In the genomic region with DNA sequence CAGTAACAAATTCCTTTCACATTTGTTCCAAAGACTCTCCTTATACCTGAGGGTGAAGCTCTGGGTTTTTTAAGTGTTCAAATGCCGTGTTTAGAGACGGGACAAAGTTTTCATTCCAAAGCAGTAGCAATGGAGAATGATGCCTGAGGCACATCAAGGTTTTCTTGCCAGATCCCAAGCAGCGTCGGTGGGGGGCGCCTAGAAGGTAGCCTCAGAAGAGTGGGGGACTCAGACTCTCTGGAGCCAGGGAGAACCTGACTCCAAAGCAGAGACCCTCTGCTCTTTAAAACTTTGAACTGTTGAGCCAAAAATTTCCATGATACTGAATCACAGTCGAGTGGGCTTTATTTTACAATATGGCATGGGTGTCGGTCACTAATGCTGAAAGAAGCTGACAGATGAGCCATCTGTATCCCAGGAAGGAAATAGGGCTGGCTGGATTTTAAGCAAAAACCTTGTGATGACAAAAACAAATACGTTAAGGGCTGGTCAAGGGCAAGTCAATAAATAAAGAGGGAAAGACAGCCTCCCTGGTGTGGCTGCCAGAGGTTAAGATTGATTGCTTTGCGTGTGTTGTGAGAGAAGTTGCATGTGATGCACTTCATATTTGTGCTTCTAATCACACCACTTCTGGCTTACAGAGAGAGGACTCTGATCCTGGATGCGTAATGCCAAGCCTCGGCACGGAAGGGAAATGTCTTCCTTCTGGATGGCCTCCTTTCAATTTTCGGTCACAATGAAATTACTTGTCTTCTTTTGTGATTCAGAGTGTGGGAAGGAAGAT, we compare ENCODE assay signal across 20 cellular contexts.
DNase-seq lines count a peak whose midpoint lies in the region; ATAC-seq and TF ChIP-seq lines count a peak whose summit lies in the region.
"Had no signal": no experiment of that assay in that cellular context is flagged by ENCODE, and none has a peak within 500 bp of the region (broad histone marks: within the 10 kb centered on the region; RNA-seq: fewer than 3 reads in every experiment).

No MANE protein-coding gene starts in this region.

- H3K4me2 ChIP-seq in smooth muscle cell: no peak overlapping the region
- H3K4me2 ChIP-seq: KMS-11 had no signal

- no peaks in the 10 kb centered on the region for H3K9me3 ChIP-seq in smooth muscle cell (replicated peaks; ENCODE audit: low read depth)
- H3K9me3 ChIP-seq: gastroesophageal sphincter, tibial artery had no signal

- no peaks in the 10 kb centered on the region for H3K79me2 ChIP-seq in smooth muscle cell (ENCODE audit: low read depth)

- DNase-seq in A172 (ENCODE audit: low spot score) (peak; percentile 28), ELF-1 (ENCODE audit: low read depth, low spot score) (peak; percentile 43), NCI-H748 (lab: John Stamatoyannopoulos, UW; ENCODE audit: unreplicated experiment) (peak; percentile 59), fibroblast of pulmonary artery (ENCODE audit: low read depth) (peak; percentile 10), amniotic stem cell (lab: John Stamatoyannopoulos, UW) (no peak), ecto neural progenitor cell (ENCODE audit: low spot score) (no peak), smooth muscle cell (lab: John Stamatoyannopoulos, UW; ENCODE audit: unreplicated experiment) (no peak)
- DNase-seq: activated naive CD4-positive, alpha-beta T cell treated with anti-CD3 and anti-CD28 coated beads, Interleukin-2, amount 10 ng/mL, durations not matched to agents 7 days and 5 days; DMS153; effector CD8-positive, alpha-beta T cell; mesendoderm; NCI-H1694 treated with DMSO at 0.1 percent for 48 hours; NCI-H774; occipital lobe; stimulated activated CD4-positive, alpha-beta T cell treated with anti-CD3 and anti-CD28 coated beads, Interleukin-2, amount 100 ng/mL, for 48 hours; tibial artery had no signal

- H3K9ac ChIP-seq in smooth muscle cell (ENCODE audit: low read depth): no peak overlapping the region
- H3K9ac ChIP-seq: KMS-11 had no signal

- no peaks in the 10 kb centered on the region for H3K36me3 ChIP-seq in smooth muscle cell (ENCODE audit: low read depth)
- H3K36me3 ChIP-seq: gastroesophageal sphincter, tibial artery had no signal

- H3F3A ChIP-seq in smooth muscle cell (ENCODE audit: low read depth): no peaks in the 10 kb centered on the region

- no peak for ATAC-seq in HG03280 (IDR thresholded peaks at IDR 0.05; ENCODE audit: unreplicated experiment)
- ATAC-seq: gastroesophageal sphincter, sciatic nerve had no signal

- no peaks in the 10 kb centered on the region for H3K4me1 ChIP-seq in smooth muscle cell (ENCODE audit: low read depth)
- H3K4me1 ChIP-seq: gastroesophageal sphincter, tibial artery had no signal

- H3K27me3 ChIP-seq in smooth muscle cell (ENCODE audit: low read depth): no peaks in the 10 kb centered on the region
- H3K27me3 ChIP-seq: gastroesophageal sphincter, tibial artery had no signal

- WGBS in smooth muscle cell (ENCODE audit: low lambda C conversion rate): 75% methylated on average over 13 of the region's 13 CpGs

- H3K27ac ChIP-seq in smooth muscle cell (ENCODE audit: low read depth): no peak overlapping the region
- H3K27ac ChIP-seq: gastroesophageal sphincter, KMS-11, tibial artery had no signal

- H3K4me3 ChIP-seq in fibroblast of pulmonary artery (replicated peaks; ENCODE audit: low read depth, low read length): no peak overlapping the region
- H3K4me3 ChIP-seq in smooth muscle cell: no peak overlapping the region
- H3K4me3 ChIP-seq: gastroesophageal sphincter, tibial artery had no signal

- TF ChIP-seq CTCF in fibroblast of pulmonary artery (IDR thresholded peaks at IDR 0.05; ENCODE audit: low read length, missing control alignments) (no peak), smooth muscle cell (IDR thresholded peaks at IDR 0.05; ENCODE audit: borderline replicate concordance, insufficient read depth, poor library complexity, severe bottlenecking) (no peak)

- no peaks in the 10 kb centered on the region for H4K20me1 ChIP-seq in smooth muscle cell (ENCODE audit: low read depth)

- no peak overlapping the region for H2AFZ ChIP-seq in smooth muscle cell (ENCODE audit: low read depth)

Comparison
In these comparisons a context has a peak if more than half of its experiments do, and no peak if none do; other contexts are left out.
1. DNase-seq: peak in A172 (single experiment), ELF-1 (single experiment), NCI-H748 (single experiment) and fibroblast of pulmonary artery (single experiment); none in amniotic stem cell (single experiment), ecto neural progenitor cell (single experiment) and smooth muscle cell (single experiment).